Comparison of ENCODE assay signal across 8 cellular contexts in genomic region chr15:77944002-77944867, GRCh38.
A peak's percentile ranks its signal among the peaks of the same experiment; 100 is the strongest.
DNase-seq lines count a peak whose midpoint lies in the region; ATAC-seq, FAIRE-seq and TF ChIP-seq lines count a peak whose summit lies in the region.

No MANE protein-coding gene starts in this region.

- peak; percentile 8; the same call in 1 of the 2 replicates for TF ChIP-seq RAD21 in HepG2 (CRISPR knock-in tag; IDR thresholded peaks at IDR 0.05)

- intact Hi-C loops in HepG2 (cut with micrococcal nuclease; ENCODE audit: unreplicated experiment): no loop called here

- H3K36me3 Mint-ChIP-seq in WTC11: no peaks in the 10 kb centered on the region

- TF ChIP-seq EP300 in HepG2 (IDR thresholded peaks at IDR 0.05; ENCODE audit: low read depth in 2 of 2, low read length in 2 of 2): peak in 1 of 2 experiments; percentile 59; a peak in 2 of 4 replicates
- no peak; the same call in 1 of the 2 replicates for TF ChIP-seq EP300 in HepG2 (CRISPR knock-in tag; IDR thresholded peaks at IDR 0.05; ENCODE audit: borderline replicate concordance)

- in situ Hi-C loops in HepG2 (cut with HindIII; ENCODE audit: extremely low pct_ligation_motif_present, low pct_unique_long_range_greater_than_20kb): no loop called here

- TF ChIP-seq POLR2A in HepG2 (IDR thresholded peaks at IDR 0.05; ENCODE audit: insufficient read depth in 1 of 2, low read depth in 2 of 2, low read length in 2 of 2): peak; percentile 40 to 46; a peak in 2 of 4 replicates

- H3K27ac ChIP-seq in Karpas-422 (ENCODE audit: low read length) (no peak overlapping the region), HepG2 (ENCODE audit: extremely low read length, insufficient read depth, low read length) (peak overlapping the region; percentile 95)

- 35% methylated on average over 14 of the region's 45 CpGs for WGBS in HepG2 (ENCODE audit: low lambda C conversion rate)

- FAIRE-seq in HepG2 (lab: Jason Lieb, UNC): no peak

- no peaks in the 10 kb centered on the region for H3K9me2 ChIP-seq in Karpas-422 (replicated peaks; ENCODE audit: insufficient read depth, low read length)

- no peaks in the 10 kb centered on the region for H3K9me3 Mint-ChIP-seq in WTC11

- no peaks in the 10 kb centered on the region for H4K20me1 ChIP-seq in Karpas-422 (ENCODE audit: insufficient read depth, low read depth, low read length)
- H4K20me1 ChIP-seq in HepG2 (ENCODE audit: insufficient read depth, low read length): no peaks in the 10 kb centered on the region

- ATAC-seq in WTC11 (peak; percentile 82), HepG2 (peak; percentile 62), GM18909 (IDR thresholded peaks at IDR 0.05; ENCODE audit: poor library complexity, unreplicated experiment) (no peak)

- H3K36me3 ChIP-seq in Karpas-422 (ENCODE audit: insufficient read depth, low read length) (no peaks in the 10 kb centered on the region), HepG2 (replicated peaks in 1 of 2; ENCODE audit: control insufficient read depth in 1 of 2, insufficient read depth in 2 of 2, low read length in 2 of 2) (no peaks in the 10 kb centered on the region)

- CTCF ChIA-PET in WTC11 (lab: Charles Lee) (interaction anchor here (2.2 kb wide), 1 partner anchor 34 kb away, joined by 9 read pairs; no protein-coding TSS in a partner anchor), HepG2 (lab: Yijun Ruan, JAX; ENCODE audit: low intra/inter-chr PET ratio, low total read pairs) (no interaction called here)

- H3K27me3 ChIP-seq in Karpas-422 (ENCODE audit: low read length) (no peaks in the 10 kb centered on the region), HepG2 (ENCODE audit: control insufficient read depth in 1 of 2, insufficient read depth in 2 of 2, low read length in 2 of 2) (no peaks in the 10 kb centered on the region)

- POLR2A ChIA-PET in WTC11 (lab: Charles Lee): no interaction called here
- POLR2A ChIA-PET in HepG2 (lab: Yijun Ruan, JAX): no interaction called here

- H3K27me3 Mint-ChIP-seq in WTC11 (ENCODE audit: low read depth): peaks cover 13% of the 10 kb centered on the region

- DNase-seq in NCI-H1417 (lab: John Stamatoyannopoulos, UW) (peak; percentile 29 to 76 (median 61)), NCI-H1417 treated with DMSO at 0.1 percent for 48 hours (lab: John Stamatoyannopoulos, UW) (no peak), Karpas-422 (peak; percentile 43), WTC11 (ENCODE audit: low spot score) (peak; percentile 76), ecto neural progenitor cell (ENCODE audit: low spot score) (peak; percentile 88), HepG2 (ENCODE audit: low spot score) (peak; percentile 88)
- DNase-seq in stimulated activated CD4-positive, alpha-beta T cell treated with anti-CD3 and anti-CD28 coated beads, Interleukin-1b, Interleukin-23, amount 100 ng/mL, for 48 hours: peak; percentile 49

- H3K4me3 Mint-ChIP-seq in WTC11: peak overlapping the region; percentile 70

- H3K79me2 ChIP-seq in Karpas-422 (ENCODE audit: low read length) (no peaks in the 10 kb centered on the region), HepG2 (ENCODE audit: insufficient read depth, low read length) (peaks cover 3% of the 10 kb centered on the region)

- H3K4me1 ChIP-seq in Karpas-422 (ENCODE audit: low read length) (peaks cover 7% of the 10 kb centered on the region), HepG2 (ENCODE audit: insufficient read depth, low read length) (peaks cover 47% of the 10 kb centered on the region)

- H2AFZ ChIP-seq in Karpas-422 (ENCODE audit: low read length): no peak overlapping the region
- no peak overlapping the region for H2AFZ ChIP-seq in HepG2 (ENCODE audit: low read length)

- H3K4me2 ChIP-seq in Karpas-422 (ENCODE audit: low read depth, low read length, poor library complexity, severe bottlenecking) (no peak overlapping the region), HepG2 (ENCODE audit: low read depth, low read length) (peak overlapping the region; percentile 81)

- H3K9me3 ChIP-seq in Karpas-422 (ENCODE audit: low read length): no peaks in the 10 kb centered on the region
- H3K9me3 ChIP-seq in HepG2 (ENCODE audit: low read length): no peaks in the 10 kb centered on the region

- no peak overlapping the region for H3K9ac ChIP-seq in Karpas-422 (ENCODE audit: low read length)
- peak overlapping the region; percentile 71 for H3K9ac ChIP-seq in HepG2 (ENCODE audit: insufficient read depth, low read depth, low read length)

- peaks cover 14% of the 10 kb centered on the region for H3K4me1 Mint-ChIP-seq in WTC11

- H3K4me3 ChIP-seq in Karpas-422 (ENCODE audit: low read length) (no peak overlapping the region), HepG2 (replicated peaks in 1 of 3; ENCODE audit: insufficient read depth in 1 of 3, low read depth in 2 of 3, low read length in 3 of 3) (peak overlapping the region in 2 of 3 experiments; percentile 50 to 60; a peak in 4 of 6 replicates)

- TF ChIP-seq CTCF in WTC11 (IDR thresholded peaks at IDR 0.05) (no peak), HepG2 (CRISPR knock-in tag; IDR thresholded peaks at IDR 0.05) (peak; percentile 51)

- no TSS peak for BruUV-seq in HepG2 (replicated peaks; lab: Mats Ljungman, UMichigan)

- peak overlapping the region; percentile 63; the same call in 1 of the 2 replicates for H3K27ac Mint-ChIP-seq in WTC11

TF ChIP-seq in WTC11, 78 proteins besides CTCF, POLR2A, EP300 and RAD21 (continues in another document):
- no peak for TF ChIP-seq ZNF425 (CRISPR knock-in tag; conservative IDR thresholded peaks at IDR 0.05)
- TF ChIP-seq EMX1 (CRISPR knock-in tag; IDR thresholded peaks at IDR 0.05): no peak
- TF ChIP-seq GABPB1 (CRISPR knock-in tag; IDR thresholded peaks at IDR 0.05): 0 out of 2 replicates have a peak, but pooled peaks have one; percentile 26
- no peak for TF ChIP-seq ESRRA (CRISPR knock-in tag; IDR thresholded peaks at IDR 0.05; ENCODE audit: borderline replicate concordance)
- no peak for TF ChIP-seq JUN (CRISPR knock-in tag; IDR thresholded peaks at IDR 0.05)
- TF ChIP-seq OVOL2 (CRISPR knock-in tag; IDR thresholded peaks at IDR 0.05; ENCODE audit: borderline replicate concordance): no peak
- no peak for TF ChIP-seq FOXK1 (CRISPR knock-in tag; IDR thresholded peaks at IDR 0.05)

TF ChIP-seq in HepG2, 621 proteins besides CTCF, POLR2A, EP300 and RAD21 (continues in another document):
- TF ChIP-seq SAFB2 (CRISPR knock-in tag; IDR thresholded peaks at IDR 0.05; ENCODE audit: borderline replicate concordance, low read depth): no peak
- TF ChIP-seq KLF12 (CRISPR knock-in tag; IDR thresholded peaks at IDR 0.05; ENCODE audit: borderline replicate concordance): no peak
- no peak for TF ChIP-seq ZNF33A (CRISPR knock-in tag; IDR thresholded peaks at IDR 0.05; ENCODE audit: borderline replicate concordance)
- TF ChIP-seq JARID2 (CRISPR knock-in tag; IDR thresholded peaks at IDR 0.05; ENCODE audit: insufficient replicate concordance): no peak
- peak; percentile 65; the same call in 1 of the 2 replicates for TF ChIP-seq HOXA5 (CRISPR knock-in tag; IDR thresholded peaks at IDR 0.05)
- peak; percentile 74 for TF ChIP-seq RBFOX2 (IDR thresholded peaks at IDR 0.05; ENCODE audit: low read depth, low read length)
- TF ChIP-seq RBM39 (IDR thresholded peaks at IDR 0.05; ENCODE audit: low read depth, low read length, poor library complexity, severe bottlenecking): no peak
- TF ChIP-seq MEIS2 (CRISPR knock-in tag; IDR thresholded peaks at IDR 0.05): no peak; the same call in 1 of the 2 replicates
- TF ChIP-seq PHF21A (CRISPR knock-in tag; IDR thresholded peaks at IDR 0.05): peak; percentile 88
- no peak for TF ChIP-seq ZNF256 (CRISPR knock-in tag; conservative IDR thresholded peaks at IDR 0.05)
- TF ChIP-seq DNMT3B (CRISPR knock-in tag; conservative IDR thresholded peaks at IDR 0.05): no peak
- TF ChIP-seq, protein P1, sequence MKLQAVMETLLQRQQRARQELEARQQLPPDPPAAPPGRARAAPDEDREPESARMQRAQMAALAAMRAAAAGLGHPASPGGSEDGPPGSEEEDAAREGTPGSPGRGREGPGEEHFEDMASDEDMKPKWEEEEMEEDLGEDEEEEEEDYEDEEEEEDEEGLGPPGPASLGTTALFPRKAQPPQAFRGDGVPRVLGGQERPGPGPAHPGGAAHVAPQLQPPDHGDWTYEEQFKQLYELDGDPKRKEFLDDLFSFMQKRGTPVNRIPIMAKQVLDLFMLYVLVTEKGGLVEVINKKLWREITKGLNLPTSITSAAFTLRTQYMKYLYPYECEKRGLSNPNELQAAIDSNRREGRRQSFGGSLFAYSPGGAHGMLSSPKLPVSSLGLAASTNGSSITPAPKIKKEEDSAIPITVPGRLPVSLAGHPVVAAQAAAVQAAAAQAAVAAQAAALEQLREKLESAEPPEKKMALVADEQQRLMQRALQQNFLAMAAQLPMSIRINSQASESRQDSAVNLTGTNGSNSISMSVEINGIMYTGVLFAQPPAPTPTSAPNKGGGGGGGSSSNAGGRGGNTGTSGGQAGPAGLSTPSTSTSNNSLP (IDR thresholded peaks at IDR 0.05; ENCODE audit: low read depth, low read length): no peak
